ENCODE assay signal across 8 cellular contexts in genomic region chr6:6856538-6857523, GRCh38.
A peak's percentile ranks its signal among the peaks of the same experiment; 100 is the strongest.
DNase-seq lines count a peak whose midpoint lies in the region; ATAC-seq and TF ChIP-seq lines count a peak whose summit lies in the region.

No MANE protein-coding gene starts in this region.

- H3K27me3 Mint-ChIP-seq in activated T-cell treated with anti-CD3 and anti-CD28 coated beads, Interleukin-2, amount 50 U/mL, for 72 hours (ENCODE audit: low read depth) = no peaks in the 10 kb centered on the region

- H3K9ac ChIP-seq in HCT116 (ENCODE audit: low read length) = peak overlapping the region; percentile 20; the same call in 1 of the 2 replicates
- peak overlapping the region; percentile 59 to 75 (median 68) for H3K9ac ChIP-seq in skeletal muscle tissue (ENCODE audit: low read depth in 1 of 3, low read length in 3 of 3)

- H3K27ac Mint-ChIP-seq in activated T-cell treated with anti-CD3 and anti-CD28 coated beads, Interleukin-2, amount 50 U/mL, for 72 hours = peak overlapping the region; percentile 93

- H2AFZ ChIP-seq in HCT116 (ENCODE audit: low read depth, low read length, poor library complexity, severe bottlenecking) = peak overlapping the region; percentile 82

- H3K27me3 ChIP-seq in GM06990 (replicated peaks; ENCODE audit: control insufficient read depth, insufficient read depth, low read length) (no peaks in the 10 kb centered on the region), HCT116 (ENCODE audit: insufficient read depth, low read length) (no peaks in the 10 kb centered on the region), skeletal muscle tissue (ENCODE audit: control insufficient read depth in 3 of 3, insufficient read depth in 3 of 3, low read length in 3 of 3) (no peaks in the 10 kb centered on the region)

- DNase-seq in GM06990 (ENCODE audit: extremely low read depth, insufficient read length) = peak; percentile 69
- DNase-seq in HCT116 (ENCODE audit: low read depth, low spot score) = no peak
- peak; percentile 76 for DNase-seq in NB4 (ENCODE audit: low read depth)
- peak; percentile 69 to 70 for DNase-seq in activated T-cell treated with anti-CD3 and anti-CD28 coated beads, Interleukin-2, amount 50 U/mL, for 72 hours
- DNase-seq in left cardiac atrium = peak; percentile 66
- no peak for DNase-seq in dedifferentiated amniotic fluid mesenchymal stem cell (ENCODE audit: extremely low spot score)
- DNase-seq in occipital lobe (lab: John Stamatoyannopoulos, UW) = no peak

- H3K79me2 ChIP-seq in HCT116 (ENCODE audit: insufficient read depth, low read length) = no peaks in the 10 kb centered on the region

- intact Hi-C loops in HCT116 (cut with micrococcal nuclease) (no loop called here), left cardiac atrium (cut with DNase I) (no loop called here)

- H3K36me3 Mint-ChIP-seq in activated T-cell treated with anti-CD3 and anti-CD28 coated beads, Interleukin-2, amount 50 U/mL, for 72 hours (ENCODE audit: insufficient read depth in 2 of 2) = no peaks in the 10 kb centered on the region

- TF ChIP-seq RAD21 in HCT116 (IDR thresholded peaks at IDR 0.05; ENCODE audit: low read depth) = no peak

- peak overlapping the region; percentile 70 to 72 for H3K4me3 Mint-ChIP-seq in activated T-cell treated with anti-CD3 and anti-CD28 coated beads, Interleukin-2, amount 50 U/mL, for 72 hours

- peaks cover 0 to 1% of the 10 kb centered on the region in 2 donors for H3K9me3 Mint-ChIP-seq in activated T-cell treated with anti-CD3 and anti-CD28 coated beads, Interleukin-2, amount 50 U/mL, for 72 hours

- H3K27ac ChIP-seq in HCT116 (ENCODE audit: low read depth, low read length) (no peak overlapping the region), skeletal muscle tissue (ENCODE audit: low read depth, low read length) (peak overlapping the region; percentile 60)

- peak overlapping the region; percentile 62 for H3K4me2 ChIP-seq in HCT116 (ENCODE audit: low read length)

- no peaks in the 10 kb centered on the region for H3K36me3 ChIP-seq in GM06990 (ENCODE audit: control insufficient read depth, insufficient read depth, low read length)
- H3K36me3 ChIP-seq in HCT116 (ENCODE audit: control insufficient read depth in 1 of 2, insufficient read depth in 2 of 2, low read length in 2 of 2) = no peaks in the 10 kb centered on the region
- no peaks in the 10 kb centered on the region for H3K36me3 ChIP-seq in skeletal muscle tissue (ENCODE audit: control insufficient read depth in 3 of 3, insufficient read depth in 3 of 3, low read length in 3 of 3)

- peak overlapping the region; percentile 49 for H3K4me3 ChIP-seq in GM06990 (replicated peaks; ENCODE audit: low read depth, low read length)
- H3K4me3 ChIP-seq in HCT116 (replicated peaks in 1 of 2; ENCODE audit: low read depth in 1 of 2, low read length in 2 of 2) = peak overlapping the region in 1 of 2 experiments; percentile 25; a peak in 1 of 4 replicates
- no peak overlapping the region for H3K4me3 ChIP-seq in NB4 (ENCODE audit: low read depth, low read length)
- peak overlapping the region; percentile 32 to 65 (median 59) for H3K4me3 ChIP-seq in skeletal muscle tissue (ENCODE audit: low read length in 3 of 3)

- H3K4me1 ChIP-seq in HCT116 (ENCODE audit: control insufficient read depth in 1 of 2, insufficient read depth in 2 of 2, low read length in 2 of 2) (peaks cover 10 to 20% of the 10 kb centered on the region in 2 experiments; a peak in 3 of 4 replicates), skeletal muscle tissue (ENCODE audit: control insufficient read depth in 3 of 3, insufficient read depth in 3 of 3, low read length in 3 of 3) (peaks cover 14 to 16% (median 16%) of the 10 kb centered on the region in 3 donors)

- TSS peak; percentile 78 for BruUV-seq in HCT116 (replicated peaks; lab: Mats Ljungman, UMichigan)

- no peak for TF ChIP-seq POLR2A in HCT116 (IDR thresholded peaks at IDR 0.05; ENCODE audit: borderline replicate concordance, extremely low read depth, insufficient read depth, insufficient read length)
- no peak for TF ChIP-seq POLR2A in NB4 (IDR thresholded peaks at IDR 0.05; ENCODE audit: extremely low read depth, insufficient read length)

- H3K4me1 Mint-ChIP-seq in activated T-cell treated with anti-CD3 and anti-CD28 coated beads, Interleukin-2, amount 50 U/mL, for 72 hours (ENCODE audit: low read depth) = peaks cover 43% of the 10 kb centered on the region

- CTCF ChIA-PET in HCT116 (lab: Charles Lee) = no interaction called here

- ATAC-seq in HCT116 (peak; percentile 66), left cardiac atrium (peak; percentile 87 to 90)
- ATAC-seq in activated T-cell treated with anti-CD3 and anti-CD28 coated beads, Interleukin-2, amount 50 U/mL, for 72 hours (replicated peaks in 1 of 2) = peak; percentile 88

- RAD21 ChIA-PET in HCT116 (lab: Charles Lee; ENCODE audit: low non-redundant PET in 1 of 2, low total read pairs in 2 of 2, uncharacterized antibody in 2 of 2, unreplicated experiment in 2 of 2) = no interaction called here

- H3K9me2 ChIP-seq in HCT116 (ENCODE audit: insufficient read depth) = no peaks in the 10 kb centered on the region

- H3K9me3 ChIP-seq in HCT116 (ENCODE audit: control insufficient read depth in 1 of 2, insufficient read depth in 1 of 2, low read depth in 1 of 2, low read length in 2 of 2) (no peaks in the 10 kb centered on the region), skeletal muscle tissue (ENCODE audit: control insufficient read depth in 3 of 3, low read length in 3 of 3) (no peaks in the 10 kb centered on the region)

- no peaks in the 10 kb centered on the region for H4K20me1 ChIP-seq in HCT116 (ENCODE audit: insufficient read depth)

- TF ChIP-seq CTCF in GM06990 (IDR thresholded peaks at IDR 0.05; ENCODE audit: insufficient read depth, low read length, poor library complexity, severe bottlenecking) = no peak
- TF ChIP-seq CTCF in HCT116 (IDR thresholded peaks at IDR 0.05 in 2 of 3, conservative IDR thresholded peaks at IDR 0.05 in 1 of 3; ENCODE audit: borderline replicate concordance in 1 of 3, insufficient read depth in 1 of 3, low read depth in 2 of 3, low read length in 2 of 3) = no peak
- no peak for TF ChIP-seq CTCF in NB4 (IDR thresholded peaks at IDR 0.05; ENCODE audit: low read depth, low read length)

- POLR2A ChIA-PET in HCT116 (lab: Charles Lee) = interaction anchor here (0.6 to 0.7 kb wide), 2 partner anchors 19 to 30 kb away, joined by 3 read pairs; no protein-coding TSS in a partner anchor

TF ChIP-seq in HCT116, 20 proteins besides CTCF, POLR2A, EP300 and RAD21 (continues in another document):
- TF ChIP-seq CEBPB (IDR thresholded peaks at IDR 0.05; ENCODE audit: low read depth) = no peak
- no peak for TF ChIP-seq ATF3 (IDR thresholded peaks at IDR 0.05)
- TF ChIP-seq EZH2phosphoT487 (IDR thresholded peaks at IDR 0.05; ENCODE audit: borderline replicate concordance) = no peak
- TF ChIP-seq SP1 (IDR thresholded peaks at IDR 0.05; ENCODE audit: low read depth) = no peak
- no peak for TF ChIP-seq ZNF274 (IDR thresholded peaks at IDR 0.05; ENCODE audit: low read depth, low read length)
- no peak for TF ChIP-seq FOSL1 (IDR thresholded peaks at IDR 0.05; ENCODE audit: low read depth)
- no peak for TF ChIP-seq MAX (IDR thresholded peaks at IDR 0.05)
- no peak for TF ChIP-seq YY1 (IDR thresholded peaks at IDR 0.05; ENCODE audit: extremely low read depth, insufficient replicate concordance, low read depth, low read length)
- no peak for TF ChIP-seq CBX3 (IDR thresholded peaks at IDR 0.05; ENCODE audit: low read depth)
- no peak for TF ChIP-seq ZBTB33 (IDR thresholded peaks at IDR 0.05; ENCODE audit: extremely low read depth, insufficient replicate concordance, low read length)

Comparison
In these comparisons a context has a peak if more than half of its experiments do, and no peak if none do; other contexts are left out.
1. DNase-seq: peak in GM06990 (single experiment), NB4 (single experiment), activated T-cell treated with anti-CD3 and anti-CD28 coated beads, Interleukin-2, amount 50 U/mL, for 72 hours (2 of 2) and left cardiac atrium (single experiment); none in HCT116 (single experiment), dedifferentiated amniotic fluid mesenchymal stem cell (single experiment) and occipital lobe (single experiment).
2. Peak in every context shown above with its lines, with median percentiles within 50 percentile points of each other: ATAC-seq.